In genomic region chr6:97102152-97102790, GRCh38 we compare ENCODE assay signal across 16 cellular contexts.
"Had no signal": no experiment of that assay in that cellular context is flagged by ENCODE, and none has a peak within 500 bp of the region (broad histone marks: within the 10 kb centered on the region; RNA-seq: fewer than 3 reads in every experiment).

No MANE protein-coding gene starts in this region.

- H3K9me3 Mint-ChIP-seq: activated CD4-positive, alpha-beta memory T cell treated with anti-CD3 and anti-CD28 coated beads, Interleukin-2, amount 10 ng/mL, durations not matched to agents 7 days and 5 days; activated naive CD8-positive, alpha-beta T cell treated with anti-CD3 and anti-CD28 coated beads, Interleukin-2, amount 10 ng/mL, durations not matched to agents 7 days and 5 days; activated T-helper 1 cell treated with anti-CD3 and anti-CD28 coated beads, Interleukin-12 subunit alpha, Interleukin-12 subunit beta, Interleukin-2, Interleukin-4 antibody, amounts not matched to agents 30 ng/mL and 10 ng/mL and 1 ng/mL, durations not matched to agents 14 hours and 24 hours and 36 hours; stimulated activated naive B cell treated with anti-CD40 and anti-IgM and Interleukin-4, amounts not matched to agents 10 μg/mL and 1 μg/mL and 100 μg/mL, for 72 hours had no signal

- H3K4me1 ChIP-seq: SJSA1, testis, upper lobe of left lung had no signal

- H3K36me3 Mint-ChIP-seq: activated naive CD8-positive, alpha-beta T cell treated with anti-CD3 and anti-CD28 coated beads, Interleukin-2, amount 10 ng/mL, durations not matched to agents 7 days and 5 days had no signal

- ATAC-seq: left colon; stimulated activated naive B cell treated with anti-CD40 and anti-IgM and Interleukin-4, amounts not matched to agents 10 μg/mL and 1 μg/mL and 100 μg/mL, for 72 hours had no signal

- H3K4me3 ChIP-seq: lung, ovary, SJSA1, testis, upper lobe of left lung had no signal

- H3K9me3 ChIP-seq: ovary, SJSA1, testis, upper lobe of left lung had no signal

- H3K27me3 ChIP-seq: ovary, SJSA1, testis, upper lobe of left lung had no signal

- H3K4me3 Mint-ChIP-seq: activated CD4-positive, alpha-beta memory T cell treated with anti-CD3 and anti-CD28 coated beads, Interleukin-2, amount 10 ng/mL, durations not matched to agents 7 days and 5 days; activated naive CD8-positive, alpha-beta T cell treated with anti-CD3 and anti-CD28 coated beads, Interleukin-2, amount 10 ng/mL, durations not matched to agents 7 days and 5 days; activated T-helper 1 cell treated with anti-CD3 and anti-CD28 coated beads, Interleukin-12 subunit alpha, Interleukin-12 subunit beta, Interleukin-2, Interleukin-4 antibody, amounts not matched to agents 30 ng/mL and 10 ng/mL and 1 ng/mL, durations not matched to agents 14 hours and 24 hours and 36 hours; naive B cell; stimulated activated naive B cell treated with anti-CD40 and anti-IgM and Interleukin-4, amounts not matched to agents 10 μg/mL and 1 μg/mL and 100 μg/mL, for 72 hours had no signal

- DNase-seq: activated CD4-positive, alpha-beta memory T cell treated with anti-CD3 and anti-CD28 coated beads, Interleukin-2, amount 10 ng/mL, durations not matched to agents 7 days and 5 days; activated CD4-positive, CD25-positive, alpha-beta regulatory T cell treated with anti-CD3 and anti-CD28 coated beads, Interleukin-2, amount 50 U/mL, for 72 hours; activated CD8-positive, alpha-beta memory T cell treated with anti-CD3 and anti-CD28 coated beads, Interleukin-2, amount 50 U/mL, for 48 hours; activated naive CD8-positive, alpha-beta T cell treated with anti-CD3 and anti-CD28 coated beads, Interleukin-2, amount 10 ng/mL, durations not matched to agents 7 days and 5 days; aorta; glutamatergic neuron; left colon; naive B cell; ovary; stimulated activated CD4-positive, alpha-beta T cell treated with anti-CD3 and anti-CD28 coated beads, Interleukin-2, amount 100 ng/mL, for 48 hours; stimulated activated naive B cell treated with anti-CD40 and anti-IgM and Interleukin-4, amounts not matched to agents 10 μg/mL and 1 μg/mL and 100 μg/mL, for 72 hours; testis; upper lobe of left lung had no signal

- H3K4me1 Mint-ChIP-seq: naive B cell; stimulated activated naive B cell treated with anti-CD40 and anti-IgM and Interleukin-4, amounts not matched to agents 10 μg/mL and 1 μg/mL and 100 μg/mL, for 72 hours had no signal

- H3K27ac ChIP-seq: ovary, SJSA1, testis, upper lobe of left lung had no signal

- H3K27me3 Mint-ChIP-seq: activated CD4-positive, alpha-beta memory T cell treated with anti-CD3 and anti-CD28 coated beads, Interleukin-2, amount 10 ng/mL, durations not matched to agents 7 days and 5 days; activated naive CD8-positive, alpha-beta T cell treated with anti-CD3 and anti-CD28 coated beads, Interleukin-2, amount 10 ng/mL, durations not matched to agents 7 days and 5 days had no signal

- H3K27ac Mint-ChIP-seq: activated CD4-positive, alpha-beta memory T cell treated with anti-CD3 and anti-CD28 coated beads, Interleukin-2, amount 10 ng/mL, durations not matched to agents 7 days and 5 days; activated naive CD8-positive, alpha-beta T cell treated with anti-CD3 and anti-CD28 coated beads, Interleukin-2, amount 10 ng/mL, durations not matched to agents 7 days and 5 days; activated T-helper 1 cell treated with anti-CD3 and anti-CD28 coated beads, Interleukin-12 subunit alpha, Interleukin-12 subunit beta, Interleukin-2, Interleukin-4 antibody, amounts not matched to agents 30 ng/mL and 10 ng/mL and 1 ng/mL, durations not matched to agents 14 hours and 24 hours and 36 hours; naive B cell; stimulated activated naive B cell treated with anti-CD40 and anti-IgM and Interleukin-4, amounts not matched to agents 10 μg/mL and 1 μg/mL and 100 μg/mL, for 72 hours had no signal

- H3K36me3 ChIP-seq: ovary, SJSA1, upper lobe of left lung had no signal
